ENCODE assay signal across 34 cellular contexts in genomic region chr2:208948073-208948472, GRCh38.
"Had no signal": no experiment of that assay in that cellular context is flagged by ENCODE, and none has a peak within 500 bp of the region (broad histone marks: within the 10 kb centered on the region; RNA-seq: fewer than 3 reads in every experiment).

No MANE protein-coding gene starts in this region.

- H3K4me1 Mint-ChIP-seq: activated B cell treated with CpG ODN at 0.5 μM for 24 hours; activated CD4-positive, alpha-beta memory T cell treated with anti-CD3 and anti-CD28 coated beads, Interleukin-2, amount 10 ng/mL, durations not matched to agents 7 days and 5 days; activated CD4-positive, alpha-beta T cell treated with anti-CD3 and anti-CD28 coated beads for 36 hours; activated CD4-positive, alpha-beta T cell treated with anti-CD3 and anti-CD28 coated beads, Interleukin-2, amount 10 ng/mL, durations not matched to agents 7 days and 5 days; activated CD8-positive, alpha-beta memory T cell treated with anti-CD3 and anti-CD28 coated beads, Interleukin-2, amount 10 ng/mL, durations not matched to agents 7 days and 5 days; activated naive CD4-positive, alpha-beta T cell treated with anti-CD3 and anti-CD28 coated beads, Interleukin-2, amount 10 ng/mL, durations not matched to agents 7 days and 5 days; activated naive CD4-positive, alpha-beta T cell treated with anti-CD3 and anti-CD28 coated beads, Interleukin-2, amount 50 U/mL, for 24 hours; activated naive CD8-positive, alpha-beta T cell treated with anti-CD3 and anti-CD28 coated beads, Interleukin-2, amount 10 ng/mL, durations not matched to agents 7 days and 5 days; activated naive CD8-positive, alpha-beta T cell treated with anti-CD3 and anti-CD28 coated beads, Interleukin-2, amount 50 U/mL, for 24 hours; brain; central memory CD8-positive, alpha-beta T cell; T-helper 17 cell had no signal

- H3K27ac Mint-ChIP-seq: activated B cell treated with CpG ODN at 0.5 μM for 24 hours; activated CD4-positive, alpha-beta memory T cell treated with anti-CD3 and anti-CD28 coated beads, Interleukin-2, amount 10 ng/mL, durations not matched to agents 7 days and 5 days; activated CD4-positive, alpha-beta T cell treated with anti-CD3 and anti-CD28 coated beads for 36 hours; activated CD4-positive, alpha-beta T cell treated with anti-CD3 and anti-CD28 coated beads, Interleukin-2, amount 10 ng/mL, durations not matched to agents 7 days and 5 days; activated CD8-positive, alpha-beta memory T cell treated with anti-CD3 and anti-CD28 coated beads, Interleukin-2, amount 10 ng/mL, durations not matched to agents 7 days and 5 days; activated CD8-positive, alpha-beta T cell treated with anti-CD3 and anti-CD28 coated beads, Interleukin-2, amount 10 ng/mL, durations not matched to agents 7 days and 5 days; activated naive CD4-positive, alpha-beta T cell treated with anti-CD3 and anti-CD28 coated beads, Interleukin-2, amount 10 ng/mL, durations not matched to agents 7 days and 5 days; activated naive CD4-positive, alpha-beta T cell treated with anti-CD3 and anti-CD28 coated beads, Interleukin-2, amount 50 U/mL, for 24 hours; activated naive CD8-positive, alpha-beta T cell; activated naive CD8-positive, alpha-beta T cell treated with anti-CD3 and anti-CD28 coated beads, Interleukin-2, amount 10 ng/mL, durations not matched to agents 7 days and 5 days; activated naive CD8-positive, alpha-beta T cell treated with anti-CD3 and anti-CD28 coated beads, Interleukin-2, amount 50 U/mL, for 24 hours; activated T-cell treated with anti-CD3 and anti-CD28 coated beads, Interleukin-2, amount 50 U/mL, for 24 hours; activated T-helper 2 cell treated with anti-CD3 and anti-CD28 coated beads, Interferon-gamma antibody, Interleukin-2, Interleukin-4, amounts not matched to agents 10 μg/mL and 5 μg/mL and 100 μg/mL, durations not matched to agents 14 hours and 24 hours and 36 hours; brain; T-helper 17 cell had no signal

- H3K4me3 ChIP-seq: ascending aorta, cardiac muscle cell had no signal

- H3K9me3 ChIP-seq: ascending aorta had no signal

- ATAC-seq: activated CD4-positive, alpha-beta T cell treated with anti-CD3 and anti-CD28 coated beads for 36 hours; activated CD4-positive, CD25-positive, alpha-beta regulatory T cell treated with anti-CD3 and anti-CD28 coated beads, Interleukin-2, amount 50 U/mL, for 24 hours; activated CD8-positive, alpha-beta memory T cell treated with anti-CD3 and anti-CD28 coated beads, Interleukin-2, amount 10 ng/mL, durations not matched to agents 7 days and 5 days; activated CD8-positive, alpha-beta T cell treated with anti-CD3 and anti-CD28 coated beads, Interleukin-2, amount 10 ng/mL, durations not matched to agents 7 days and 5 days; activated naive CD8-positive, alpha-beta T cell treated with anti-CD3 and anti-CD28 coated beads, Interleukin-2, amount 50 U/mL, for 24 hours; T-helper 17 cell had no signal

- H3K36me3 Mint-ChIP-seq: activated CD8-positive, alpha-beta memory T cell treated with anti-CD3 and anti-CD28 coated beads, Interleukin-2, amount 10 ng/mL, durations not matched to agents 7 days and 5 days; activated naive CD4-positive, alpha-beta T cell treated with anti-CD3 and anti-CD28 coated beads, Interleukin-2, amount 10 ng/mL, durations not matched to agents 7 days and 5 days; activated naive CD4-positive, alpha-beta T cell treated with anti-CD3 and anti-CD28 coated beads, Interleukin-2, amount 50 U/mL, for 24 hours; activated naive CD8-positive, alpha-beta T cell; activated naive CD8-positive, alpha-beta T cell treated with anti-CD3 and anti-CD28 coated beads, Interleukin-2, amount 10 ng/mL, durations not matched to agents 7 days and 5 days; brain had no signal

- DNase-seq: activated B cell treated with CpG ODN at 0.5 μM for 24 hours; activated CD4-positive, alpha-beta memory T cell treated with anti-CD3 and anti-CD28 coated beads, Interleukin-2, amount 10 ng/mL, durations not matched to agents 7 days and 5 days; activated CD4-positive, alpha-beta T cell treated with anti-CD3 and anti-CD28 coated beads for 1 hour; activated CD4-positive, alpha-beta T cell treated with anti-CD3 and anti-CD28 coated beads for 36 hours; activated CD4-positive, alpha-beta T cell treated with anti-CD3 and anti-CD28 coated beads for 48 hours; activated CD4-positive, alpha-beta T cell treated with anti-CD3 and anti-CD28 coated beads, Interleukin-2, amount 10 ng/mL, durations not matched to agents 7 days and 5 days; activated CD4-positive, alpha-beta T cell treated with anti-CD3 and anti-CD28 coated beads, Interleukin-2, amount 50 U/mL, for 48 hours; activated CD8-positive, alpha-beta memory T cell treated with anti-CD3 and anti-CD28 coated beads for 24 hours; activated CD8-positive, alpha-beta memory T cell treated with anti-CD3 and anti-CD28 coated beads, Interleukin-2, amount 10 ng/mL, durations not matched to agents 7 days and 5 days; activated CD8-positive, alpha-beta memory T cell treated with anti-CD3 and anti-CD28 coated beads, Interleukin-2, amount 50 U/mL, for 48 hours; activated CD8-positive, alpha-beta T cell treated with anti-CD3 and anti-CD28 coated beads, Interleukin-2, amount 10 ng/mL, durations not matched to agents 7 days and 5 days; activated effector memory CD4-positive, alpha-beta T cell treated with Interleukin-2 at 50 U/mL for 16 hours; activated gamma-delta T cell; activated naive CD4-positive, alpha-beta T cell treated with anti-CD3 and anti-CD28 coated beads, Interleukin-2, amount 10 ng/mL, durations not matched to agents 7 days and 5 days; activated naive CD4-positive, alpha-beta T cell treated with Interleukin-2 at 50 U/mL for 16 hours; activated naive CD8-positive, alpha-beta T cell treated with anti-CD3 and anti-CD28 coated beads, Interleukin-2, amount 10 ng/mL, durations not matched to agents 7 days and 5 days; activated naive CD8-positive, alpha-beta T cell treated with anti-CD3 and anti-CD28 coated beads, Interleukin-2, amount 50 U/mL, for 24 hours; activated T-cell treated with anti-CD3 and anti-CD28 coated beads, Interleukin-2, amount 50 U/mL, for 24 hours; activated T-cell treated with anti-CD3 and anti-CD28 coated beads, Interleukin-2, amount 50 U/mL, for 48 hours; amygdala; anterior cingulate cortex; caudate nucleus; cerebellar nuclear complex; T-helper 17 cell; T-helper 9 cell had no signal

- H3K27me3 Mint-ChIP-seq: activated B cell treated with CpG ODN at 0.5 μM for 24 hours; activated CD4-positive, alpha-beta memory T cell treated with anti-CD3 and anti-CD28 coated beads, Interleukin-2, amount 10 ng/mL, durations not matched to agents 7 days and 5 days; activated CD4-positive, alpha-beta T cell treated with anti-CD3 and anti-CD28 coated beads for 36 hours; activated CD4-positive, alpha-beta T cell treated with anti-CD3 and anti-CD28 coated beads, Interleukin-2, amount 10 ng/mL, durations not matched to agents 7 days and 5 days; activated CD8-positive, alpha-beta memory T cell treated with anti-CD3 and anti-CD28 coated beads, Interleukin-2, amount 10 ng/mL, durations not matched to agents 7 days and 5 days; activated naive CD4-positive, alpha-beta T cell treated with anti-CD3 and anti-CD28 coated beads, Interleukin-2, amount 10 ng/mL, durations not matched to agents 7 days and 5 days; activated naive CD4-positive, alpha-beta T cell treated with anti-CD3 and anti-CD28 coated beads, Interleukin-2, amount 50 U/mL, for 24 hours; activated naive CD8-positive, alpha-beta T cell; activated naive CD8-positive, alpha-beta T cell treated with anti-CD3 and anti-CD28 coated beads, Interleukin-2, amount 10 ng/mL, durations not matched to agents 7 days and 5 days; activated naive CD8-positive, alpha-beta T cell treated with anti-CD3 and anti-CD28 coated beads, Interleukin-2, amount 50 U/mL, for 24 hours; activated T-cell treated with anti-CD3 and anti-CD28 coated beads, Interleukin-2, amount 50 U/mL, for 24 hours; brain; central memory CD8-positive, alpha-beta T cell; T-helper 17 cell had no signal

- H3K27ac ChIP-seq: ascending aorta, cardiac muscle cell, VCaP had no signal

- H3K9me3 Mint-ChIP-seq: activated B cell treated with CpG ODN at 0.5 μM for 24 hours; activated CD4-positive, alpha-beta T cell treated with anti-CD3 and anti-CD28 coated beads, Interleukin-2, amount 10 ng/mL, durations not matched to agents 7 days and 5 days; activated naive CD4-positive, alpha-beta T cell treated with anti-CD3 and anti-CD28 coated beads, Interleukin-2, amount 50 U/mL, for 24 hours; activated naive CD8-positive, alpha-beta T cell treated with anti-CD3 and anti-CD28 coated beads, Interleukin-2, amount 10 ng/mL, durations not matched to agents 7 days and 5 days; activated naive CD8-positive, alpha-beta T cell treated with anti-CD3 and anti-CD28 coated beads, Interleukin-2, amount 50 U/mL, for 24 hours; activated T-helper 2 cell treated with anti-CD3 and anti-CD28 coated beads, Interferon-gamma antibody, Interleukin-2, Interleukin-4, amounts not matched to agents 10 μg/mL and 5 μg/mL and 100 μg/mL, durations not matched to agents 14 hours and 24 hours and 36 hours had no signal

- H3K27me3 ChIP-seq: ascending aorta, cardiac muscle cell had no signal

- H3K4me3 Mint-ChIP-seq: activated B cell treated with CpG ODN at 0.5 μM for 24 hours; activated CD4-positive, alpha-beta memory T cell treated with anti-CD3 and anti-CD28 coated beads, Interleukin-2, amount 10 ng/mL, durations not matched to agents 7 days and 5 days; activated CD4-positive, alpha-beta T cell treated with anti-CD3 and anti-CD28 coated beads for 36 hours; activated CD4-positive, alpha-beta T cell treated with anti-CD3 and anti-CD28 coated beads, Interleukin-2, amount 10 ng/mL, durations not matched to agents 7 days and 5 days; activated CD8-positive, alpha-beta memory T cell treated with anti-CD3 and anti-CD28 coated beads, Interleukin-2, amount 10 ng/mL, durations not matched to agents 7 days and 5 days; activated CD8-positive, alpha-beta T cell treated with anti-CD3 and anti-CD28 coated beads, Interleukin-2, amount 10 ng/mL, durations not matched to agents 7 days and 5 days; activated naive CD4-positive, alpha-beta T cell treated with anti-CD3 and anti-CD28 coated beads, Interleukin-2, amount 10 ng/mL, durations not matched to agents 7 days and 5 days; activated naive CD4-positive, alpha-beta T cell treated with anti-CD3 and anti-CD28 coated beads, Interleukin-2, amount 50 U/mL, for 24 hours; activated naive CD8-positive, alpha-beta T cell; activated naive CD8-positive, alpha-beta T cell treated with anti-CD3 and anti-CD28 coated beads, Interleukin-2, amount 10 ng/mL, durations not matched to agents 7 days and 5 days; activated naive CD8-positive, alpha-beta T cell treated with anti-CD3 and anti-CD28 coated beads, Interleukin-2, amount 50 U/mL, for 24 hours; activated T-cell treated with anti-CD3 and anti-CD28 coated beads, Interleukin-2, amount 50 U/mL, for 24 hours; brain; central memory CD8-positive, alpha-beta T cell; T-helper 17 cell had no signal

- H3K4me1 ChIP-seq: ascending aorta had no signal

- H3K36me3 ChIP-seq: ascending aorta, cardiac muscle cell had no signal
